ENCODE assay signal across 8 cellular contexts in genomic region chr4:73257995-73258667, GRCh38. TPM values are rescaled to one million over a fixed set of nuclear protein-coding genes. Genes with fewer than 3 reads are reported as not detected.
A peak's percentile ranks its signal among the peaks of the same experiment; 100 is the strongest.
DNase-seq lines count a peak whose midpoint lies in the region; ATAC-seq, FAIRE-seq and TF ChIP-seq lines count a peak whose summit lies in the region.

No MANE protein-coding gene starts in this region.

- peak overlapping the region; percentile 97 for H3K4me3 Mint-ChIP-seq in Calu3 (ENCODE audit: low read depth, unreplicated experiment)
- H3K4me3 Mint-ChIP-seq in stimulated activated naive CD8-positive, alpha-beta T cell treated with anti-CD3 and anti-CD28 coated beads, Interleukin-15, amount 100 ng/mL, for 72 hours: peak overlapping the region; percentile 97 to 100

- CTCF ChIA-PET in Calu3 (lab: Charles Lee): interaction anchor here (0.6 to 0.7 kb wide), 3 partner anchors 9 to 910 kb away, joined by 3 to 4 read pairs (median 3); no protein-coding TSS in a partner anchor

- DNase-seq in Calu3 (no peak), RCC 7860 (ENCODE audit: low spot score) (peak; percentile 16), cerebellar cortex (ENCODE audit: low spot score) (peak; percentile 55), left lung (peak in 1 of 2 donors; percentile 33), KBM-7 (no peak)
- peak in 1 of 2 donors; percentile 76 for DNase-seq in stimulated activated naive CD8-positive, alpha-beta T cell treated with anti-CD3 and anti-CD28 coated beads, Interleukin-15, amount 100 ng/mL, for 72 hours

- peak; percentile 33 for ATAC-seq in GM18867 (IDR thresholded peaks at IDR 0.05; ENCODE audit: unreplicated experiment)
- peak; percentile 33 for ATAC-seq in HG03045 (IDR thresholded peaks at IDR 0.05; ENCODE audit: unreplicated experiment)
- ATAC-seq in left lung: peak; percentile 45
- ATAC-seq in stimulated activated naive CD8-positive, alpha-beta T cell treated with anti-CD3 and anti-CD28 coated beads, Interleukin-15, amount 100 ng/mL, for 72 hours: peak; percentile 39

- peak overlapping the region; percentile 98 for H3K27ac Mint-ChIP-seq in Calu3 (ENCODE audit: unreplicated experiment)
- peak overlapping the region; percentile 99 to 100 for H3K27ac Mint-ChIP-seq in stimulated activated naive CD8-positive, alpha-beta T cell treated with anti-CD3 and anti-CD28 coated beads, Interleukin-15, amount 100 ng/mL, for 72 hours

- no TSS peak for BruUV-seq in Calu3 (replicated peaks; lab: Mats Ljungman, UMichigan)

- peak overlapping the region; percentile 61 to 77 for H3K4me3 ChIP-seq in left lung

- H3K27me3 Mint-ChIP-seq in Calu3 (ENCODE audit: unreplicated experiment): no peaks in the 10 kb centered on the region
- no peaks in the 10 kb centered on the region for H3K27me3 Mint-ChIP-seq in stimulated activated naive CD8-positive, alpha-beta T cell treated with anti-CD3 and anti-CD28 coated beads, Interleukin-15, amount 100 ng/mL, for 72 hours

- peaks cover 17 to 59% of the 10 kb centered on the region in 2 donors for H3K4me1 ChIP-seq in left lung

- H3K27me3 ChIP-seq in left lung: no peaks in the 10 kb centered on the region

- H3K27ac ChIP-seq in left lung: peak overlapping the region; percentile 98 to 99

- FAIRE-seq in RCC 7860 (lab: Jason Lieb, UNC): no peak

- peaks cover 8% of the 10 kb centered on the region for H3K4me1 Mint-ChIP-seq in Calu3 (ENCODE audit: low read depth, unreplicated experiment)
- H3K4me1 Mint-ChIP-seq in stimulated activated naive CD8-positive, alpha-beta T cell treated with anti-CD3 and anti-CD28 coated beads, Interleukin-15, amount 100 ng/mL, for 72 hours: peaks cover 47% of the 10 kb centered on the region

- no peaks in the 10 kb centered on the region for H3K9me3 Mint-ChIP-seq in Calu3 (ENCODE audit: low read depth, unreplicated experiment)
- no peaks in the 10 kb centered on the region for H3K9me3 Mint-ChIP-seq in stimulated activated naive CD8-positive, alpha-beta T cell treated with anti-CD3 and anti-CD28 coated beads, Interleukin-15, amount 100 ng/mL, for 72 hours

- peaks cover 0 to 2% of the 10 kb centered on the region in 2 donors for H3K36me3 ChIP-seq in left lung

- in situ Hi-C loops in KBM-7 (cut with MboI; ENCODE audit: low pct_unique_long_range_greater_than_20kb, low sequenced_read_pairs): no loop called here

- TF ChIP-seq CTCF in Calu3 (IDR thresholded peaks at IDR 0.05; ENCODE audit: unreplicated experiment) (no peak), left lung (IDR thresholded peaks at IDR 0.05) (peak in 1 of 2 donors; percentile 1)

- intact Hi-C loops in Calu3 (cut with micrococcal nuclease; ENCODE audit: unreplicated experiment): loop anchor here (5.0 kb wide), 1 partner anchor 126 kb away; no protein-coding TSS in a partner anchor
- intact Hi-C loops in left lung (cut with DNase I): loop anchor here in 1 of 2 donors (5.0 to 10.0 kb wide), 2 partner anchors 123 to 191 kb away; partner anchors contain the start of gene COX18

- H3K36me3 Mint-ChIP-seq in Calu3 (ENCODE audit: insufficient read depth, unreplicated experiment): peaks cover 43% of the 10 kb centered on the region

- H3K9me3 ChIP-seq in left lung: no peaks in the 10 kb centered on the region

RNA-seq across cellular contexts. Expression of gene ANKRD17, which starts 0.5 kb away (rescaled TPM):
- total RNA-seq in Calu3 (2022): 54.0 and 54.6 TPM in 2 replicates
- total RNA-seq in left lung: 10 to 100 TPM; 57.5 to 58.1 TPM

Comparison
In these comparisons a context has a peak if more than half of its experiments do, and no peak if none do; other contexts are left out.
1. DNase-seq: peak in RCC 7860 (single experiment) and cerebellar cortex (single experiment); none in Calu3 (single experiment) and KBM-7 (single experiment).
2. Peak in every context shown above with its lines, with median percentiles within 50 percentile points of each other: ATAC-seq.